In genomic region chr13:48019796-48020195, GRCh38 we compare ENCODE assay signal across 8 cellular contexts.
"Had no signal": no experiment of that assay in that cellular context is flagged by ENCODE, and none has a peak within 500 bp of the region (broad histone marks: within the 10 kb centered on the region; RNA-seq: fewer than 3 reads in every experiment).

No MANE protein-coding gene starts in this region.

- H3K4me3 ChIP-seq: GM12878 had no signal

- FAIRE-seq: G401.6, GM12878, GM12891, GM12892, GM18507, GM19239 had no signal

- DNase-seq: GDM1, GF-D8 had no signal

- ATAC-seq: GM12878 had no signal
